ENCODE assay signal across 24 cellular contexts in the genomic region with DNA sequence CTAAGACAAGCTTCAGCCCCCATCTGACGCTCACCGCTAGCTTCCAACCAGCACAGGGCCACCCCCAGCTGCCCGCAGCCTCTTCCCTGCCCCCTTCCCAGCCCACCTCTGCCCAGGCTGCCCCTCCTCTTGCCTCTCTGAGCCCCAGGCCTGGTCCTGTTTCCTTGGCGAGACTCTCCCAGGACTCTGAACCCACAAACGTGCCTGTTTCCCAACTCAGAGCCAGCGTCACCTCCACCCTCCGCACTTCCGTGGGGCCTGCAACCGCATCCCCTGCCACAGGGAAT. TPM values are rescaled to one million over a fixed set of nuclear protein-coding genes. Genes with fewer than 3 reads are reported as not detected.
"Had no signal": no experiment of that assay in that cellular context is flagged by ENCODE, and none has a peak within 500 bp of the region (broad histone marks: within the 10 kb centered on the region; RNA-seq: fewer than 3 reads in every experiment).

No MANE protein-coding gene starts in this region.

- H3K36me3 ChIP-seq: brain microvascular endothelial cell had no signal

- H3K9me3 ChIP-seq: lower lobe of right lung, mucosa of descending colon, neutrophil, SJSA1 had no signal

- ATAC-seq: activated CD4-positive, CD25-positive, alpha-beta regulatory T cell treated with anti-CD3 and anti-CD28 coated beads, Interleukin-2, amount 50 U/mL, for 24 hours; effector memory CD8-positive, alpha-beta T cell; mucosa of descending colon; naive thymus-derived CD4-positive, alpha-beta T cell had no signal

- H3K27ac ChIP-seq: brain microvascular endothelial cell, epithelial cell of prostate, lower lobe of right lung, neutrophil, SJSA1 had no signal

- H3K27me3 ChIP-seq: brain microvascular endothelial cell, neutrophil, SJSA1 had no signal

- H3K27ac Mint-ChIP-seq: activated naive CD8-positive, alpha-beta T cell treated with anti-CD3 and anti-CD28 coated beads, Interleukin-2, amount 10 ng/mL, durations not matched to agents 7 days and 5 days; effector memory CD8-positive, alpha-beta T cell had no signal

- H3K27me3 Mint-ChIP-seq: activated naive CD8-positive, alpha-beta T cell treated with anti-CD3 and anti-CD28 coated beads, Interleukin-2, amount 10 ng/mL, durations not matched to agents 7 days and 5 days; central memory CD8-positive, alpha-beta T cell; effector memory CD8-positive, alpha-beta T cell; naive thymus-derived CD4-positive, alpha-beta T cell had no signal

- H3K9me3 Mint-ChIP-seq: activated naive CD8-positive, alpha-beta T cell treated with anti-CD3 and anti-CD28 coated beads, Interleukin-2, amount 10 ng/mL, durations not matched to agents 7 days and 5 days; central memory CD8-positive, alpha-beta T cell; effector memory CD8-positive, alpha-beta T cell had no signal

- H3K4me1 ChIP-seq: lower lobe of right lung, SJSA1 had no signal

- H3K4me3 Mint-ChIP-seq: activated naive CD8-positive, alpha-beta T cell treated with anti-CD3 and anti-CD28 coated beads, Interleukin-2, amount 10 ng/mL, durations not matched to agents 7 days and 5 days; central memory CD8-positive, alpha-beta T cell; effector memory CD8-positive, alpha-beta T cell; naive thymus-derived CD4-positive, alpha-beta T cell had no signal

- H3K4me1 Mint-ChIP-seq: activated naive CD8-positive, alpha-beta T cell treated with anti-CD3 and anti-CD28 coated beads, Interleukin-2, amount 10 ng/mL, durations not matched to agents 7 days and 5 days; central memory CD8-positive, alpha-beta T cell; naive thymus-derived CD4-positive, alpha-beta T cell had no signal

- H3K4me3 ChIP-seq: lower lobe of right lung, mucosa of descending colon, SJSA1 had no signal

- H3K36me3 Mint-ChIP-seq: activated naive CD8-positive, alpha-beta T cell treated with anti-CD3 and anti-CD28 coated beads, Interleukin-2, amount 10 ng/mL, durations not matched to agents 7 days and 5 days had no signal

- DNase-seq: activated CD4-positive, alpha-beta T cell treated with anti-CD3 and anti-CD28 coated beads, Interleukin-2, amount 50 U/mL, for 4 hours; activated effector memory CD4-positive, alpha-beta T cell treated with Interleukin-2 at 50 U/mL for 16 hours; activated naive CD8-positive, alpha-beta T cell treated with anti-CD3 and anti-CD28 coated beads, Interleukin-2, amount 10 ng/mL, durations not matched to agents 7 days and 5 days; activated T-cell treated with anti-CD3 and anti-CD28 coated beads, Interleukin-2, amount 50 U/mL, for 1 hour; brain microvascular endothelial cell; effector memory CD8-positive, alpha-beta T cell; foreskin melanocyte; lower lobe of right lung; mucosa of descending colon; naive thymus-derived CD4-positive, alpha-beta T cell; retina; stimulated activated CD4-positive, alpha-beta T cell treated with anti-CD3 and anti-CD28 coated beads, Interleukin-15, amount 100 ng/mL, for 24 hours; stimulated activated CD4-positive, alpha-beta T cell treated with anti-CD3 and anti-CD28 coated beads, Interleukin-4, amount 100 ng/mL, for 1 hour; stimulated activated naive CD4-positive, alpha-beta T cell; substantia nigra; trophoblast cell had no signal

RNA-seq across cellular contexts. Expression of a gene that starts 45.9 kb away (rescaled TPM):
- total RNA-seq: activated naive CD8-positive, alpha-beta T cell treated with anti-CD3 and anti-CD28 coated beads, Interleukin-2, amount 10 ng/mL, durations not matched to agents 7 days and 5 days; fibroblast of lung; mucosa of descending colon; naive thymus-derived CD4-positive, alpha-beta T cell; SJSA1; skeletal muscle tissue; T-helper 2 cell treated with Interferon-gamma antibody and Interleukin-4, amounts not matched to agents 100 ng/mL and 5 ng/mL, for 36 hours had no signal
- polyA plus RNA-seq: fibroblast of lung; naive thymus-derived CD4-positive, alpha-beta T cell had no signal
